ENCODE assay signal across 1 cellular context in the genomic region with DNA sequence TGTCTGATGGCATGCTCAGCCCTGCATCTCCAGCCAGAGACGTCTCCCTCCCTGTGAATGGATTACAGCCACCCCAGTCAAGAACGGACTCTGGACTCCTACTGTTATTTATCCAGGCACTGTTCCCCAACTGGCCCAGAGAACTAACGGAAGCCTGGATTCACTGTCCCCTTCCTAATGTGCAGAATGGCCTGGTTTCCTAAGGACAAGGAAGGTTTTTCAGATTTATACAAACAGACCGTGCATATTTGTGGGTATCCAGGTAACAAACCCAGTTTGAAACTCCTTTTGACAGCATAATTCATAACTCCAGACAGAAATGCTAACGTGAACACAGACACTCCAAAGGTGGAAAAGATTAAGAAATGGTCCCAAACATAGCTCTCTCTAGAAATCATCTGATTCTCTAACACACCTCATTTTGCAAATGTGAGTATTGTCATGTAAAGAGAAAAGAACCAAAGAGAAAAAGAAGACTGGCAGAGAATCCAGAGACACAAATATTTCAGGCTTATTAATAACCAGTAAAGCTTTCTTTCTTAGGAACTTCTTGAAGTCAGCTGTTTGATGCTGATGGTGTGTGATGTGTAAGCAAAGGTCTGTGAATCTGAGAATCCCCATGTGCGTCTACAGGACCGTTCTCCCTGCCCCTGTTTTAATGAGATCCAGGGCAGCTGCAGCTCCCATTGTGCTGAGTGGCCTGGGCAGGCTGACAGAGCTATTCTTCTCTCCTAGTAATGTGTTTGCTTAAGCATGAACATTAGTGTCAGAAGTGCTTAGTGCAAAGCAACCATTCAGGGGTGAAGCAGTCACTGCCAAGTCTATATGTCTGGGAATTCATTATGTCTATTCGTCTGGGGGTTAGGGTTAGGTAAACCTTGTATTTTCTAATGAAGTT.
TF ChIP-seq lines count a peak whose summit lies in the region.

No MANE protein-coding gene starts in this region.

TF ChIP-seq in HepG2, 621 proteins besides CTCF, POLR2A, EP300 and RAD21 (continued from another document):
- no peak for TF ChIP-seq FOXJ3 (CRISPR knock-in tag; IDR thresholded peaks at IDR 0.05; ENCODE audit: borderline replicate concordance)
- no peak for TF ChIP-seq ZNF546 (CRISPR knock-in tag; conservative IDR thresholded peaks at IDR 0.05)
- TF ChIP-seq HMG20A (CRISPR knock-in tag; IDR thresholded peaks at IDR 0.05; ENCODE audit: borderline replicate concordance), result no peak; the same call in 1 of the 2 replicates
- TF ChIP-seq DPF2 (CRISPR knock-in tag; IDR thresholded peaks at IDR 0.05; ENCODE audit: borderline replicate concordance, low read depth), result 0 out of 2 replicates have a peak, but pooled peaks have one; percentile 59
- TF ChIP-seq ZNF136 (CRISPR knock-in tag; IDR thresholded peaks at IDR 0.05; ENCODE audit: low read depth), result no peak
- TF ChIP-seq, protein P1, sequence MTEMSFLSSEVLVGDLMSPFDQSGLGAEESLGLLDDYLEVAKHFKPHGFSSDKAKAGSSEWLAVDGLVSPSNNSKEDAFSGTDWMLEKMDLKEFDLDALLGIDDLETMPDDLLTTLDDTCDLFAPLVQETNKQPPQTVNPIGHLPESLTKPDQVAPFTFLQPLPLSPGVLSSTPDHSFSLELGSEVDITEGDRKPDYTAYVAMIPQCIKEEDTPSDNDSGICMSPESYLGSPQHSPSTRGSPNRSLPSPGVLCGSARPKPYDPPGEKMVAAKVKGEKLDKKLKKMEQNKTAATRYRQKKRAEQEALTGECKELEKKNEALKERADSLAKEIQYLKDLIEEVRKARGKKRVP (CRISPR knock-in tag; IDR thresholded peaks at IDR 0.05), result no peak
